In genomic region chr3:170240671-170241070, GRCh38 we compare ENCODE assay signal across 22 cellular contexts.
"Had no signal": no experiment of that assay in that cellular context is flagged by ENCODE, and none has a peak within 500 bp of the region (broad histone marks: within the 10 kb centered on the region; RNA-seq: fewer than 3 reads in every experiment).

No MANE protein-coding gene starts in this region.

- H3K27ac ChIP-seq: dorsolateral prefrontal cortex, lower lobe of right lung, ovary, right lobe of liver, suprapubic skin had no signal

- H3K36me3 ChIP-seq: ovary had no signal

- H3K9me3 ChIP-seq: lower lobe of right lung, ovary, right lobe of liver, suprapubic skin, upper lobe of left lung had no signal

- H3K27me3 Mint-ChIP-seq: activated CD4-positive, alpha-beta T cell treated with anti-CD3 and anti-CD28 coated beads for 36 hours; activated naive CD8-positive, alpha-beta T cell treated with anti-CD3 and anti-CD28 coated beads, Interleukin-2, amount 10 ng/mL, durations not matched to agents 7 days and 5 days; brain; stimulated activated naive CD8-positive, alpha-beta T cell treated with anti-CD3 and anti-CD28 coated beads, Interleukin-15, amount 100 ng/mL, for 72 hours had no signal

- H3K27me3 ChIP-seq: dorsolateral prefrontal cortex, ovary, right lobe of liver, suprapubic skin, upper lobe of left lung had no signal

- H3K9me3 Mint-ChIP-seq: activated naive CD8-positive, alpha-beta T cell treated with anti-CD3 and anti-CD28 coated beads, Interleukin-2, amount 10 ng/mL, durations not matched to agents 7 days and 5 days; activated T-helper 1 cell treated with anti-CD3 and anti-CD28 coated beads, Interleukin-12 subunit alpha, Interleukin-12 subunit beta, Interleukin-2, Interleukin-4 antibody, amounts not matched to agents 30 ng/mL and 10 ng/mL and 1 ng/mL, durations not matched to agents 14 hours and 24 hours and 36 hours; brain; immature natural killer cell; natural killer cell; stimulated activated naive CD8-positive, alpha-beta T cell treated with anti-CD3 and anti-CD28 coated beads, Interleukin-15, amount 100 ng/mL, for 72 hours; T-helper 2 cell treated with Interferon-gamma antibody and Interleukin-4, amounts not matched to agents 5 μg/mL and 100 μg/mL, for 36 hours; WTC11 had no signal

- DNase-seq: activated CD4-positive, alpha-beta T cell treated with anti-CD3 and anti-CD28 coated beads for 36 hours; activated CD4-positive, alpha-beta T cell treated with anti-CD3 and anti-CD28 coated beads, Interleukin-2, amount 50 U/mL, for 48 hours; activated naive CD4-positive, alpha-beta T cell; activated naive CD8-positive, alpha-beta T cell treated with anti-CD3 and anti-CD28 coated beads, Interleukin-2, amount 10 ng/mL, durations not matched to agents 7 days and 5 days; anterior cingulate cortex; caudate nucleus; dorsolateral prefrontal cortex; immature natural killer cell; lower lobe of right lung; natural killer cell; ovary; right lobe of liver; small intestine; stimulated activated CD4-positive, alpha-beta T cell treated with anti-CD3 and anti-CD28 coated beads, Interleukin-4, amount 100 ng/mL, for 1 hour; stimulated activated naive CD8-positive, alpha-beta T cell treated with anti-CD3 and anti-CD28 coated beads, Interleukin-15, amount 100 ng/mL, for 72 hours; upper lobe of left lung had no signal

- H3K4me1 ChIP-seq: lower lobe of right lung, right lobe of liver, upper lobe of left lung had no signal

- H3K4me3 ChIP-seq: dorsolateral prefrontal cortex, lower lobe of right lung, ovary, right lobe of liver, suprapubic skin, upper lobe of left lung had no signal

- H3K4me3 Mint-ChIP-seq: activated CD4-positive, alpha-beta T cell treated with anti-CD3 and anti-CD28 coated beads for 36 hours; activated naive CD8-positive, alpha-beta T cell treated with anti-CD3 and anti-CD28 coated beads, Interleukin-2, amount 10 ng/mL, durations not matched to agents 7 days and 5 days; activated T-helper 1 cell treated with anti-CD3 and anti-CD28 coated beads, Interleukin-12 subunit alpha, Interleukin-12 subunit beta, Interleukin-2, Interleukin-4 antibody, amounts not matched to agents 30 ng/mL and 10 ng/mL and 1 ng/mL, durations not matched to agents 14 hours and 24 hours and 36 hours; brain; immature natural killer cell; natural killer cell; stimulated activated naive CD8-positive, alpha-beta T cell treated with anti-CD3 and anti-CD28 coated beads, Interleukin-15, amount 100 ng/mL, for 72 hours; T-helper 2 cell treated with Interferon-gamma antibody and Interleukin-4, amounts not matched to agents 5 μg/mL and 100 μg/mL, for 36 hours; WTC11 had no signal

- ATAC-seq: activated CD4-positive, alpha-beta T cell treated with anti-CD3 and anti-CD28 coated beads for 36 hours; natural killer cell; right lobe of liver; stimulated activated naive CD8-positive, alpha-beta T cell treated with anti-CD3 and anti-CD28 coated beads, Interleukin-15, amount 100 ng/mL, for 72 hours; WTC11 had no signal

- H3K4me1 Mint-ChIP-seq: activated CD4-positive, alpha-beta T cell treated with anti-CD3 and anti-CD28 coated beads for 36 hours; activated naive CD8-positive, alpha-beta T cell treated with anti-CD3 and anti-CD28 coated beads, Interleukin-2, amount 10 ng/mL, durations not matched to agents 7 days and 5 days; brain; immature natural killer cell; natural killer cell; stimulated activated naive CD8-positive, alpha-beta T cell treated with anti-CD3 and anti-CD28 coated beads, Interleukin-15, amount 100 ng/mL, for 72 hours had no signal

- H3K36me3 Mint-ChIP-seq: natural killer cell had no signal

- FAIRE-seq: small intestine, TTC549 had no signal
